ENCODE assay signal across 9 cellular contexts in genomic region chr9:88414298-88414697, GRCh38.
"Had no signal": no experiment of that assay in that cellular context is flagged by ENCODE, and none has a peak within 500 bp of the region (broad histone marks: within the 10 kb centered on the region; RNA-seq: fewer than 3 reads in every experiment).

No MANE protein-coding gene starts in this region.

- H3K27me3 Mint-ChIP-seq: IgD-negative memory B cell had no signal

- H3K27ac ChIP-seq: GM23248, HL-60 had no signal

- DNase-seq: GM23248, GOT3, H7, HFFc6, KBM-7 had no signal

- H2AFZ ChIP-seq: GM23248 had no signal

- H3K4me3 ChIP-seq: GM23248, HAP-1 had no signal

- H3K4me3 Mint-ChIP-seq: HFFc6 had no signal

- H3K36me3 ChIP-seq: HAP-1 had no signal

- ATAC-seq: HCT116 had no signal

- H3K4me1 ChIP-seq: HAP-1 had no signal

- H3K27ac Mint-ChIP-seq: HFFc6, IgD-negative memory B cell had no signal

- H3K9ac ChIP-seq: GM23248 had no signal
